In genomic region chrX:95875661-95876060, GRCh38 we compare ENCODE assay signal across 20 cellular contexts.
DNase-seq lines count a peak whose midpoint lies in the region; ATAC-seq, FAIRE-seq and TF ChIP-seq lines count a peak whose summit lies in the region.
"Had no signal": no experiment of that assay in that cellular context is flagged by ENCODE, and none has a peak within 500 bp of the region (broad histone marks: within the 10 kb centered on the region; RNA-seq: fewer than 3 reads in every experiment).

No MANE protein-coding gene starts in this region.

- peaks cover 2% of the 10 kb centered on the region for H3K9me3 Mint-ChIP-seq in astrocyte (ENCODE audit: unreplicated experiment)

- H3K27ac Mint-ChIP-seq in astrocyte (ENCODE audit: unreplicated experiment) = no peak overlapping the region
- H3K27ac Mint-ChIP-seq: CD14-positive monocyte; CD4-positive, alpha-beta memory T cell had no signal

- peak; percentile 76 for FAIRE-seq in astrocyte (lab: Jason Lieb, UNC)
- FAIRE-seq: GM12878, GM19239 had no signal

- TF ChIP-seq POLR2A in transverse colon (IDR thresholded peaks at IDR 0.05) = no peak

- no peak overlapping the region for H3K4me2 ChIP-seq in astrocyte (ENCODE audit: low read length)
- H3K4me2 ChIP-seq: BLaER1 had no signal

- intact Hi-C loops in transverse colon (cut with DNase I; ENCODE audit: low total_unique reads) = no loop called here

- no peaks in the 10 kb centered on the region for H3K4me1 Mint-ChIP-seq in astrocyte (ENCODE audit: low read depth, unreplicated experiment)
- H3K4me1 Mint-ChIP-seq: CD14-positive monocyte; CD4-positive, alpha-beta memory T cell had no signal

- H2AFZ ChIP-seq in astrocyte (ENCODE audit: low read depth, low read length) = no peak overlapping the region
- H2AFZ ChIP-seq: GM23248 had no signal

- in situ Hi-C loops in Caki2 (cut with HindIII; ENCODE audit: low pct_unique_long_range_greater_than_20kb, low sequenced_read_pairs) (no loop called here), transverse colon (cut with MboI; ENCODE audit: low pct_ligation_motif_present in 1 of 4, low pct_unique_long_range_greater_than_20kb in 1 of 4, low sequenced_read_pairs in 3 of 4) (no loop called here)

- H3K9me3 ChIP-seq in astrocyte (ENCODE audit: insufficient read depth, low read depth, low read length) (no peaks in the 10 kb centered on the region), transverse colon (no peaks in the 10 kb centered on the region), right atrium auricular region (no peaks in the 10 kb centered on the region)
- H3K9me3 ChIP-seq: BLaER1, HAP-1 had no signal

- H4K20me1 ChIP-seq in astrocyte (ENCODE audit: insufficient read depth, low read length) = no peaks in the 10 kb centered on the region
- H4K20me1 ChIP-seq: BLaER1 had no signal

- H3K4me1 ChIP-seq in astrocyte (ENCODE audit: insufficient read depth, low read length) = no peaks in the 10 kb centered on the region
- peaks cover 0 to 3% (median 0%) of the 10 kb centered on the region in 4 donors for H3K4me1 ChIP-seq in transverse colon
- no peaks in the 10 kb centered on the region for H3K4me1 ChIP-seq in right atrium auricular region
- H3K4me1 ChIP-seq: BLaER1, HAP-1 had no signal

- 52% methylated on average over 1 of the region's 1 CpG; no CpG with 5 or more reads in 1 of the 2 donors for WGBS in transverse colon (ENCODE audit: low coverage in 1 of 2), 2 donors

- TF ChIP-seq CTCF in astrocyte (IDR thresholded peaks at IDR 0.05; ENCODE audit: insufficient read depth, low read depth, low read length) (no peak), transverse colon (IDR thresholded peaks at IDR 0.05) (no peak), right atrium auricular region (IDR thresholded peaks at IDR 0.05) (no peak)

- H3K27ac ChIP-seq in astrocyte (ENCODE audit: low read depth, low read length) = no peak overlapping the region
- H3K27ac ChIP-seq in transverse colon = peak overlapping the region in 3 of 4 donors; percentile 10 to 24 (median 23)
- no peak overlapping the region for H3K27ac ChIP-seq in right atrium auricular region
- H3K27ac ChIP-seq: BLaER1, GM23248 had no signal

- DNase-seq in Caki2 (ENCODE audit: low read depth) (peak; percentile 41), astrocyte (ENCODE audit: low read depth) (no peak), left lobe of liver (ENCODE audit: low spot score) (no peak), transverse colon (no peak), MV-4-11 (lab: John Stamatoyannopoulos, UW) (no peak), NCI-H2029 treated with DMSO at 0.1 percent for 48 hours (lab: John Stamatoyannopoulos, UW) (no peak), right atrium auricular region (ENCODE audit: low spot score) (no peak)
- DNase-seq: ACHN; AML-193; CD4-positive, alpha-beta memory T cell; DMS 273 treated with DMSO at 0.1 percent for 48 hours; DMS53; DND-41; EL; GM23248 had no signal

- peak; percentile 39 for ATAC-seq in left lobe of liver
- ATAC-seq: GM12878 had no signal

- H3K36me3 Mint-ChIP-seq in astrocyte (ENCODE audit: low read depth, unreplicated experiment) = no peaks in the 10 kb centered on the region
- H3K36me3 Mint-ChIP-seq: CD14-positive monocyte; CD4-positive, alpha-beta memory T cell had no signal

- TF ChIP-seq EP300 in transverse colon (IDR thresholded peaks at IDR 0.05; ENCODE audit: low read depth) = no peak

- H3K27me3 ChIP-seq in astrocyte (ENCODE audit: insufficient read depth, low read length) = no peaks in the 10 kb centered on the region
- H3K27me3 ChIP-seq in transverse colon = no peaks in the 10 kb centered on the region
- no peaks in the 10 kb centered on the region for H3K27me3 ChIP-seq in right atrium auricular region

- H3K36me3 ChIP-seq in astrocyte (ENCODE audit: insufficient read depth, low read length) (no peaks in the 10 kb centered on the region), transverse colon (no peaks in the 10 kb centered on the region), right atrium auricular region (no peaks in the 10 kb centered on the region)
- H3K36me3 ChIP-seq: BLaER1, HAP-1 had no signal

- H3K4me3 ChIP-seq in astrocyte (ENCODE audit: insufficient read depth, low read depth, low read length) (no peak overlapping the region), transverse colon (no peak overlapping the region), right atrium auricular region (no peak overlapping the region)
- H3K4me3 ChIP-seq: BLaER1, GM12878, GM23248, HAP-1 had no signal

- no peaks in the 10 kb centered on the region for H3K79me2 ChIP-seq in astrocyte (ENCODE audit: insufficient read depth, low read length)

- H3K9ac ChIP-seq in astrocyte (ENCODE audit: low read length) = no peak overlapping the region
- H3K9ac ChIP-seq: BLaER1, GM23248 had no signal

- no peak overlapping the region for H3K4me3 Mint-ChIP-seq in astrocyte (ENCODE audit: unreplicated experiment)
- H3K4me3 Mint-ChIP-seq: CD14-positive monocyte; CD4-positive, alpha-beta memory T cell had no signal

- H3K27me3 Mint-ChIP-seq in astrocyte (ENCODE audit: low read depth, unreplicated experiment) = no peaks in the 10 kb centered on the region
- H3K27me3 Mint-ChIP-seq: CD4-positive, alpha-beta memory T cell had no signal

Comparison
In these comparisons a context has a peak if more than half of its experiments do, and no peak if none do; other contexts are left out.
1. H3K27ac ChIP-seq: peak in transverse colon (3 of 4); none in astrocyte (single experiment) and right atrium auricular region (0 of 2).